In the genomic region with DNA sequence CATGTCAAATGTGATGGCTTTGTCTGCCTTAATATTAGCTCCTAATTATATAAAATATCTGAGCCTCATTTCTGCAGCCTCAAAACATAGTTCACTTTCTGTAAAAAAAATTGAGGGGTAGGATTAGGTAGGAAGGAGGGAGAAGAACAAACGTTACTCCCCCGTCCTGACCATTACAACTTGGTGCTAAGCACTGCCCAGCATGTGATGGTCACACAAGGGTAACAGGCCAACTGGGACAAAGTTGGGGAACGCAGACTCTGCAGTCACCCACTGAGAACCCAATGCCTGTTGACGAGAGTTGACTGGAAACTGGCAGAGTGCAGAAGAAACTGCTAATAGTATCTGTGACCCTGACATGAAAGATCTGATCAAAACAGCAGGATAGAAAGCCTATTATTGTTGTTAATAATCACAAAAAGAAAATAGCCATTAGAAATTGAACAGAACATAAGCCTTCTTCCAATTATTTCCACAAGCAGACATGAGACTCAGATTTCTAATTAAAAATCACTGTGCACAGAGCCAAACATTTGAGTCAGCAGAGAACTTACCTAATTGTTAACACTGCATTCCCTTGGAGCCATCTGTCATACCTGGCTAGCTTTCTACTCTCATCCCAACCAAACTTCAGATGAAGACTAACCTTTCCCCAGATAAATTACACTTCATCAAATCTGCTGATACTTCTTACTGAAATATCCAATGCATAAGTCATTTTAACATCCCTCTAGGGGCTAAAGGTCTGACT, we compare ENCODE assay signal across 1 cellular context.
TF ChIP-seq lines count a peak whose summit lies in the region.

No MANE protein-coding gene starts in this region.

TF ChIP-seq in HepG2, 621 proteins besides CTCF, POLR2A, EP300 and RAD21 (continued from another document):
- TF ChIP-seq, protein P1, sequence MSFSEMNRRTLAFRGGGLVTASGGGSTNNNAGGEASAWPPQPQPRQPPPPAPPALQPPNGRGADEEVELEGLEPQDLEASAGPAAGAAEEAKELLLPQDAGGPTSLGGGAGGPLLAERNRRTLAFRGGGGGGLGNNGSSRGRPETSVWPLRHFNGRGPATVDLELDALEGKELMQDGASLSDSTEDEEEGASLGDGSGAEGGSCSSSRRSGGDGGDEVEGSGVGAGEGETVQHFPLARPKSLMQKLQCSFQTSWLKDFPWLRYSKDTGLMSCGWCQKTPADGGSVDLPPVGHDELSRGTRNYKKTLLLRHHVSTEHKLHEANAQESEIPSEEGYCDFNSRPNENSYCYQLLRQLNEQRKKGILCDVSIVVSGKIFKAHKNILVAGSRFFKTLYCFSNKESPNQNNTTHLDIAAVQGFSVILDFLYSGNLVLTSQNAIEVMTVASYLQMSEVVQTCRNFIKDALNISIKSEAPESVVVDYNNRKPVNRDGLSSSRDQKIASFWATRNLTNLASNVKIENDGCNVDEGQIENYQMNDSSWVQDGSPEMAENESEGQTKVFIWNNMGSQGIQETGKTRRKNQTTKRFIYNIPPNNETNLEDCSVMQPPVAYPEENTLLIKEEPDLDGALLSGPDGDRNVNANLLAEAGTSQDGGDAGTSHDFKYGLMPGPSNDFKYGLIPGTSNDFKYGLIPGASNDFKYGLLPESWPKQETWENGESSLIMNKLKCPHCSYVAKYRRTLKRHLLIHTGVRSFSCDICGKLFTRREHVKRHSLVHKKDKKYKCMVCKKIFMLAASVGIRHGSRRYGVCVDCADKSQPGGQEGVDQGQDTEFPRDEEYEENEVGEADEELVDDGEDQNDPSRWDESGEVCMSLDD (CRISPR knock-in tag; IDR thresholded peaks at IDR 0.05; ENCODE audit: borderline replicate concordance): no peak
- TF ChIP-seq RBAK (CRISPR knock-in tag; IDR thresholded peaks at IDR 0.05) (peak; percentile 82), PPARG (CRISPR knock-in tag; conservative IDR thresholded peaks at IDR 0.05) (no peak), MIXL1 (CRISPR knock-in tag; IDR thresholded peaks at IDR 0.05) (0 out of 2 replicates have a peak, but pooled peaks have one; percentile 4)
